1 cellular context compared by ENCODE assay signal in the genomic region with DNA sequence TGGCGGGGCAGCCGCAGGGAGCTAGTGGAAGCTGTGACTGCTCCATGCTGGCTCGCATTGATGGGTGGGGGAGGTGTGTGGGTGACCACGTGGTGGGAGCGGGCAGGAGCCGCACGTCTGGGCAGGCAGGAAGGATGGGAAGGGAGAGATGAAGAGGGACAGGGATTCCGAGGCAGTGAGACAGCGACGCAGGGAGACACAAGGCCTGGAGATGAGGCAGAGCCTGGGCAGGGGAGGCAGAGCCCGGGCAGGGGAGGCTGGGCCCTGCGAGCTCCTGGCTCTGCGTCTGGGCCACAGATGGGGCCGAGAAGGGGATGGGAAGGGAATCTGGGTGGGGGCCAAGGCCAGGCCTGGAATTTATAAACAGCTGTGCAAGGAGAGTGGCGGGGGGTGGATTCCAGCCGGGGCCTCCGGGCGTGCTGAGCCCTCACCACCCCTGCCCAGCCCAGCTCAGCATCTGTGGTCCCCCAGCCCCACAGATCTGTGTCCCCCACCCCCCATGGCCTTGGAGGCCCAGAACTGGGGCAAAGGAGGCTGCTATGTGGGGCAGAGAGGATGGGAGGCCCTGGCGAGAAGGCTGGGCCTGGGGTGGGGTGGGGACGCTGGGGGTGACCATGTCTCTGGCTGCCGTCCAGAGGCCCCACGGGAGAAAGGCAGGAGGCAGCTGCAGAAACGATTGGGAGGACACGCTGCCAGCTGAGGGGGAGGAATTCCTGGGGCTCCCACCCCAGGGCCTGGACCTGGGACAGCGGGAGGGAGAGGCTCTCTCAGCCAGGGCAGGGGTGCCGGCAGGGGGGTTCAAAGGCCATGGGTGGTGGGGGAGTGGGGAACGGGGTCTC.
TF ChIP-seq lines count a peak whose summit lies in the region.

No MANE protein-coding gene starts in this region.

TF ChIP-seq in HepG2, 621 proteins besides CTCF, POLR2A, EP300 and RAD21 (continued from another document and continues in another):
- TF ChIP-seq ZNF251 (CRISPR knock-in tag; IDR thresholded peaks at IDR 0.05) (no peak), ZNF331 (CRISPR knock-in tag; IDR thresholded peaks at IDR 0.05) (no peak), RAD51 (IDR thresholded peaks at IDR 0.05; ENCODE audit: borderline replicate concordance) (peak; percentile 45; the same call in 1 of the 2 replicates), GABPB1 (CRISPR knock-in tag; IDR thresholded peaks at IDR 0.05) (peak; percentile 38; the same call in 1 of the 2 replicates), KLF9 (CRISPR knock-in tag; IDR thresholded peaks at IDR 0.05; ENCODE audit: low read depth) (no peak), ZNF292 (CRISPR knock-in tag; IDR thresholded peaks at IDR 0.05; ENCODE audit: borderline replicate concordance, low read depth) (0 out of 2 replicates have a peak, but pooled peaks have one; percentile 33), SALL1 (CRISPR knock-in tag; IDR thresholded peaks at IDR 0.05) (peak; percentile 32), ZNF549 (CRISPR knock-in tag; IDR thresholded peaks at IDR 0.05) (no peak), ZNF136 (CRISPR knock-in tag; IDR thresholded peaks at IDR 0.05; ENCODE audit: low read depth) (no peak), ZBTB49 (CRISPR knock-in tag; IDR thresholded peaks at IDR 0.05; ENCODE audit: borderline replicate concordance) (no peak), ZNF350 (CRISPR knock-in tag; IDR thresholded peaks at IDR 0.05; ENCODE audit: borderline replicate concordance, low read depth) (peak; percentile 44; the same call in 1 of the 2 replicates), ZNF275 (CRISPR knock-in tag; IDR thresholded peaks at IDR 0.05; ENCODE audit: borderline replicate concordance) (no peak), ZNF512 (CRISPR knock-in tag; IDR thresholded peaks at IDR 0.05) (0 out of 2 replicates have a peak, but pooled peaks have one; percentile 49), ATF5 (CRISPR knock-in tag; IDR thresholded peaks at IDR 0.05; ENCODE audit: low read depth) (no peak), ZNF382 (CRISPR knock-in tag; IDR thresholded peaks at IDR 0.05; ENCODE audit: borderline replicate concordance) (no peak), IKZF4 (CRISPR knock-in tag; IDR thresholded peaks at IDR 0.05; ENCODE audit: borderline replicate concordance, low read depth, not compliant biosample characterization) (no peak), ZNF761 (CRISPR knock-in tag; conservative IDR thresholded peaks at IDR 0.05) (no peak), MTA1 (CRISPR knock-in tag; IDR thresholded peaks at IDR 0.05; ENCODE audit: borderline replicate concordance) (peak; percentile 83; the same call in 1 of the 2 replicates), ZNF672 (CRISPR knock-in tag; IDR thresholded peaks at IDR 0.05) (no peak), KDM5A (IDR thresholded peaks at IDR 0.05; ENCODE audit: borderline replicate concordance, low read length) (no peak), HOXA3 (CRISPR knock-in tag; IDR thresholded peaks at IDR 0.05) (no peak), E2F5 (CRISPR knock-in tag; conservative IDR thresholded peaks at IDR 0.05) (no peak), ZNF770 (CRISPR knock-in tag; IDR thresholded peaks at IDR 0.05) (peak; percentile 36; the same call in 1 of the 2 replicates), ZMYM3 (CRISPR knock-in tag; IDR thresholded peaks at IDR 0.05) (peak; percentile 46; the same call in 1 of the 2 replicates), ZNF281 (CRISPR knock-in tag; IDR thresholded peaks at IDR 0.05; ENCODE audit: borderline replicate concordance) (peak; percentile 94)
- TF ChIP-seq, protein P1, sequence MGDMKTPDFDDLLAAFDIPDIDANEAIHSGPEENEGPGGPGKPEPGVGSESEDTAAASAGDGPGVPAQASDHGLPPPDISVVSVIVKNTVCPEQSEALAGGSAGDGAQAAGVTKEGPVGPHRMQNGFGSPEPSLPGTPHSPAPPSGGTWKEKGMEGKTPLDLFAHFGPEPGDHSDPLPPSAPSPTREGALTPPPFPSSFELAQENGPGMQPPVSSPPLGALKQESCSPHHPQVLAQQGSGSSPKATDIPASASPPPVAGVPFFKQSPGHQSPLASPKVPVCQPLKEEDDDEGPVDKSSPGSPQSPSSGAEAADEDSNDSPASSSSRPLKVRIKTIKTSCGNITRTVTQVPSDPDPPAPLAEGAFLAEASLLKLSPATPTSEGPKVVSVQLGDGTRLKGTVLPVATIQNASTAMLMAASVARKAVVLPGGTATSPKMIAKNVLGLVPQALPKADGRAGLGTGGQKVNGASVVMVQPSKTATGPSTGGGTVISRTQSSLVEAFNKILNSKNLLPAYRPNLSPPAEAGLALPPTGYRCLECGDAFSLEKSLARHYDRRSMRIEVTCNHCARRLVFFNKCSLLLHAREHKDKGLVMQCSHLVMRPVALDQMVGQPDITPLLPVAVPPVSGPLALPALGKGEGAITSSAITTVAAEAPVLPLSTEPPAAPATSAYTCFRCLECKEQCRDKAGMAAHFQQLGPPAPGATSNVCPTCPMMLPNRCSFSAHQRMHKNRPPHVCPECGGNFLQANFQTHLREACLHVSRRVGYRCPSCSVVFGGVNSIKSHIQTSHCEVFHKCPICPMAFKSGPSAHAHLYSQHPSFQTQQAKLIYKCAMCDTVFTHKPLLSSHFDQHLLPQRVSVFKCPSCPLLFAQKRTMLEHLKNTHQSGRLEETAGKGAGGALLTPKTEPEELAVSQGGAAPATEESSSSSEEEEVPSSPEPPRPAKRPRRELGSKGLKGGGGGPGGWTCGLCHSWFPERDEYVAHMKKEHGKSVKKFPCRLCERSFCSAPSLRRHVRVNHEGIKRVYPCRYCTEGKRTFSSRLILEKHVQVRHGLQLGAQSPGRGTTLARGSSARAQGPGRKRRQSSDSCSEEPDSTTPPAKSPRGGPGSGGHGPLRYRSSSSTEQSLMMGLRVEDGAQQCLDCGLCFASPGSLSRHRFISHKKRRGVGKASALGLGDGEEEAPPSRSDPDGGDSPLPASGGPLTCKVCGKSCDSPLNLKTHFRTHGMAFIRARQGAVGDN (CRISPR knock-in tag; IDR thresholded peaks at IDR 0.05), result peak; percentile 91
- TF ChIP-seq, protein P2, sequence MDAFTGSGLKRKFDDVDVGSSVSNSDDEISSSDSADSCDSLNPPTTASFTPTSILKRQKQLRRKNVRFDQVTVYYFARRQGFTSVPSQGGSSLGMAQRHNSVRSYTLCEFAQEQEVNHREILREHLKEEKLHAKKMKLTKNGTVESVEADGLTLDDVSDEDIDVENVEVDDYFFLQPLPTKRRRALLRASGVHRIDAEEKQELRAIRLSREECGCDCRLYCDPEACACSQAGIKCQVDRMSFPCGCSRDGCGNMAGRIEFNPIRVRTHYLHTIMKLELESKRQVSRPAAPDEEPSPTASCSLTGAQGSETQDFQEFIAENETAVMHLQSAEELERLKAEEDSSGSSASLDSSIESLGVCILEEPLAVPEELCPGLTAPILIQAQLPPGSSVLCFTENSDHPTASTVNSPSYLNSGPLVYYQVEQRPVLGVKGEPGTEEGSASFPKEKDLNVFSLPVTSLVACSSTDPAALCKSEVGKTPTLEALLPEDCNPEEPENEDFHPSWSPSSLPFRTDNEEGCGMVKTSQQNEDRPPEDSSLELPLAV (CRISPR knock-in tag; conservative IDR thresholded peaks at IDR 0.05; ENCODE audit: low read depth), result no peak
- TF ChIP-seq, protein P3, sequence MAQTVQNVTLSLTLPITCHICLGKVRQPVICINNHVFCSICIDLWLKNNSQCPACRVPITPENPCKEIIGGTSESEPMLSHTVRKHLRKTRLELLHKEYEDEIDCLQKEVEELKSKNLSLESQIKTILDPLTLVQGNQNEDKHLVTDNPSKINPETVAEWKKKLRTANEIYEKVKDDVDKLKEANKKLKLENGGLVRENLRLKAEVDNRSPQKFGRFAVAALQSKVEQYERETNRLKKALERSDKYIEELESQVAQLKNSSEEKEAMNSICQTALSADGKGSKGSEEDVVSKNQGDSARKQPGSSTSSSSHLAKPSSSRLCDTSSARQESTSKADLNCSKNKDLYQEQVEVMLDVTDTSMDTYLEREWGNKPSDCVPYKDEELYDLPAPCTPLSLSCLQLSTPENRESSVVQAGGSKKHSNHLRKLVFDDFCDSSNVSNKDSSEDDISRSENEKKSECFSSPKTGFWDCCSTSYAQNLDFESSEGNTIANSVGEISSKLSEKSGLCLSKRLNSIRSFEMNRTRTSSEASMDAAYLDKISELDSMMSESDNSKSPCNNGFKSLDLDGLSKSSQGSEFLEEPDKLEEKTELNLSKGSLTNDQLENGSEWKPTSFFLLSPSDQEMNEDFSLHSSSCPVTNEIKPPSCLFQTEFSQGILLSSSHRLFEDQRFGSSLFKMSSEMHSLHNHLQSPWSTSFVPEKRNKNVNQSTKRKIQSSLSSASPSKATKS (CRISPR knock-in tag; IDR thresholded peaks at IDR 0.05), result no peak
- TF ChIP-seq, protein P4, sequence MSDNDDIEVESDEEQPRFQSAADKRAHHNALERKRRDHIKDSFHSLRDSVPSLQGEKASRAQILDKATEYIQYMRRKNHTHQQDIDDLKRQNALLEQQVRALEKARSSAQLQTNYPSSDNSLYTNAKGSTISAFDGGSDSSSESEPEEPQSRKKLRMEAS (IDR thresholded peaks at IDR 0.05), result peak; percentile 94
